In the genomic region with DNA sequence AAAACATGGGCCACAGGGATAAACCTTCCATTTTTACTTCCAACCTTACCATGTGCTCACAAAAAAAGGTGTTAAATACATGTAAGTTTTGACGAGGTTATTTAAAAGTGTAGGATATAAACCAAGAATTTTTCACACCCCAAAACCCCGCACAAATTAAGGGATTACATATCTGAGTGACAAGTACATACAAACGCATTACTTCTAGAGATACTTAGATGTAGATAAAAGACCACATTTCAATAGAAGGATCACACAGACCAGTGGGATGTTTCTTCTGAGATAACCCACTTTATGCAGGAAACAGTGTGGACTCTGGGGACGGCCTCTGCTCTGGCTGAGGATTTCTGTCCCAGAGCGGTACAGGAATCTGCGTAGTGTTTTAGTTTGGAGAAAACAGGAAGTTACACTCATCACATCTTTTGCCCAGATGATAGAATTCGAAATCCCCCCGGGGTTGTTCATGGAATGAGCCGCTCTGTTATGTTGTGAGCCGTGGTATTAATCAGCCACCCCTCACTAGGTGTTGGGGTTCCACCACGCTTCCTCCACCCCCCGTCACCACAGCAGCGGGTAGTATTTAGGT, we compare ENCODE assay signal across 8 cellular contexts. TPM values are rescaled to one million over a fixed set of nuclear protein-coding genes. Genes with fewer than 3 reads are reported as not detected.
DNase-seq lines count a peak whose midpoint lies in the region; ATAC-seq and TF ChIP-seq lines count a peak whose summit lies in the region.

No MANE protein-coding gene starts in this region.

- H3K27me3 Mint-ChIP-seq in activated B cell treated with CpG ODN at 0.5 μM for 24 hours, result no peaks in the 10 kb centered on the region
- no peaks in the 10 kb centered on the region for H3K27me3 Mint-ChIP-seq in stimulated activated naive CD8-positive, alpha-beta T cell treated with anti-CD3 and anti-CD28 coated beads, Interleukin-15, Interleukin-2, amounts not matched to agents 100 ng/mL and 50 ng/mL, for 24 hours

- no peaks in the 10 kb centered on the region for H3K9me3 Mint-ChIP-seq in activated B cell treated with CpG ODN at 0.5 μM for 24 hours
- no peaks in the 10 kb centered on the region for H3K9me3 Mint-ChIP-seq in stimulated activated naive CD8-positive, alpha-beta T cell treated with anti-CD3 and anti-CD28 coated beads, Interleukin-15, Interleukin-2, amounts not matched to agents 100 ng/mL and 50 ng/mL, for 24 hours

- intact Hi-C loops in activated B cell treated with CpG ODN at 0.5 μM for 24 hours (cut with micrococcal nuclease), result loop anchor here (1.0 to 10.0 kb wide), 5 partner anchors 13 to 927 kb away; a partner anchor contains a TSS

- H3K27ac Mint-ChIP-seq in activated B cell treated with CpG ODN at 0.5 μM for 24 hours, result peak overlapping the region; percentile 90
- H3K27ac Mint-ChIP-seq in stimulated activated naive CD8-positive, alpha-beta T cell treated with anti-CD3 and anti-CD28 coated beads, Interleukin-15, Interleukin-2, amounts not matched to agents 100 ng/mL and 50 ng/mL, for 24 hours, result peak overlapping the region; percentile 90

- H3K4me3 Mint-ChIP-seq in activated B cell treated with CpG ODN at 0.5 μM for 24 hours, result peak overlapping the region; percentile 90
- peak overlapping the region; percentile 84 for H3K4me3 Mint-ChIP-seq in stimulated activated naive CD8-positive, alpha-beta T cell treated with anti-CD3 and anti-CD28 coated beads, Interleukin-15, Interleukin-2, amounts not matched to agents 100 ng/mL and 50 ng/mL, for 24 hours

- no peak for TF ChIP-seq CTCF in activated B cell treated with CpG ODN at 0.5 μM for 24 hours (IDR thresholded peaks at IDR 0.05)

- CTCF ChIA-PET in HEK293T (lab: Yijun Ruan, JAX), result no interaction called here
- CTCF ChIA-PET in activated B cell treated with CpG ODN at 0.5 μM for 24 hours (lab: Charles Lee), result no interaction called here

- no peaks in the 10 kb centered on the region for H3K27me3 ChIP-seq in mononuclear cell (ENCODE audit: insufficient read depth, low read length)

- H3K4me3 ChIP-seq in mononuclear cell (ENCODE audit: low read length), result peak overlapping the region; percentile 82

- no peak for ATAC-seq in activated B cell treated with CpG ODN at 0.5 μM for 24 hours (ENCODE audit: low read depth)
- no peak for ATAC-seq in GM21576 (IDR thresholded peaks at IDR 0.05; ENCODE audit: unreplicated experiment)
- ATAC-seq in HG03039 (IDR thresholded peaks at IDR 0.05; ENCODE audit: unreplicated experiment), result no peak

- no peaks in the 10 kb centered on the region for H3K9me3 ChIP-seq in mononuclear cell (ENCODE audit: low read depth, low read length)

- POLR2A ChIA-PET in HEK293T (lab: Yijun Ruan, JAX) (interaction anchor here (1.2 to 1.6 kb wide), 4 partner anchors 11 to 96 kb away, joined by 4 to 17 read pairs (median 6); no protein-coding TSS in a partner anchor), activated B cell treated with CpG ODN at 0.5 μM for 24 hours (lab: Charles Lee) (interaction anchor here (0.6 to 1.8 kb wide), 4 partner anchors 14 to 445 kb away, joined by 4 to 22 read pairs (median 6); no protein-coding TSS in a partner anchor)

- peaks cover 9% of the 10 kb centered on the region for H3K36me3 Mint-ChIP-seq in activated B cell treated with CpG ODN at 0.5 μM for 24 hours (ENCODE audit: low read depth)
- H3K36me3 Mint-ChIP-seq in stimulated activated naive CD8-positive, alpha-beta T cell treated with anti-CD3 and anti-CD28 coated beads, Interleukin-15, Interleukin-2, amounts not matched to agents 100 ng/mL and 50 ng/mL, for 24 hours (ENCODE audit: low read depth), result peaks cover 6% of the 10 kb centered on the region

- peaks cover 35% of the 10 kb centered on the region for H3K4me1 Mint-ChIP-seq in activated B cell treated with CpG ODN at 0.5 μM for 24 hours
- H3K4me1 Mint-ChIP-seq in stimulated activated naive CD8-positive, alpha-beta T cell treated with anti-CD3 and anti-CD28 coated beads, Interleukin-15, Interleukin-2, amounts not matched to agents 100 ng/mL and 50 ng/mL, for 24 hours (ENCODE audit: low read depth), result peaks cover 52% of the 10 kb centered on the region

- peaks cover 26% of the 10 kb centered on the region for H3K4me1 ChIP-seq in mononuclear cell (ENCODE audit: insufficient read depth, low read length)

- DNase-seq in HEK293T (ENCODE audit: extremely low spot score) (no peak), activated B cell treated with CpG ODN at 0.5 μM for 24 hours (no peak), dermis blood vessel endothelial cell (peak; percentile 64), SW480 (ENCODE audit: low spot score) (no peak)

TF ChIP-seq in HEK293T, 16 proteins besides CTCF, POLR2A, EP300 and RAD21:
- TF ChIP-seq L3MBTL2 (conservative IDR thresholded peaks at IDR 0.05) (peak; percentile 62), LEF1 (IDR thresholded peaks at IDR 0.05; ENCODE audit: borderline replicate concordance) (no peak)

RNA-seq across cellular contexts. Expression of a gene that starts 1.4 kb away (rescaled TPM):
- 56.9 and 57.4 TPM in 2 replicates for total RNA-seq in activated B cell treated with CpG ODN at 0.5 μM for 24 hours
- total RNA-seq in dermis blood vessel endothelial cell, result 48.8 and 71.1 TPM in 2 replicates
- total RNA-seq in mononuclear cell, result 35.1 TPM
